Comparison of ENCODE assay signal across 8 cellular contexts in genomic region chr19:1243768-1244692, GRCh38. TPM values are rescaled to one million over a fixed set of nuclear protein-coding genes. Genes with fewer than 3 reads are reported as not detected.
DNase-seq lines count a peak whose midpoint lies in the region; ATAC-seq and TF ChIP-seq lines count a peak whose summit lies in the region.

No MANE protein-coding gene starts in this region.

- H3K27ac ChIP-seq in SJCRH30 (no peak overlapping the region), testis (peak overlapping the region; percentile 79 to 99)

- H3K9me3 ChIP-seq in SJCRH30 (replicated peaks) (no peaks in the 10 kb centered on the region), testis (no peaks in the 10 kb centered on the region)

- H3K27me3 ChIP-seq in SJCRH30 (no peaks in the 10 kb centered on the region), testis (no peaks in the 10 kb centered on the region)

- no peak for TF ChIP-seq POLR2A in testis (IDR thresholded peaks at IDR 0.05)

- no peaks in the 10 kb centered on the region for H3K36me3 ChIP-seq in SJCRH30
- no peaks in the 10 kb centered on the region for H3K36me3 ChIP-seq in testis (ENCODE audit: low read depth, missing control alignments)

- H3K4me1 ChIP-seq in SJCRH30 = peaks cover 9% of the 10 kb centered on the region; the same call in 1 of the 2 replicates
- peaks cover 71% of the 10 kb centered on the region for H3K4me1 ChIP-seq in testis

- WGBS in testis, 2 donors = 46 to 77% methylated on average over 10 to 33 of the region's 33 CpGs

- intact Hi-C loops in testis (cut with DNase I; ENCODE audit: low total_unique reads) = no loop called here

- H3K4me3 ChIP-seq in SJCRH30 (no peak overlapping the region), foreskin fibroblast (ENCODE audit: low read depth in 1 of 2, low read length in 2 of 2) (peak overlapping the region; percentile 15 to 30), testis (no peak overlapping the region)

- TF ChIP-seq CTCF in foreskin fibroblast (IDR thresholded peaks at IDR 0.05; ENCODE audit: low read depth, low read length) = peak; percentile 96
- peak in 2 of 3 donors; percentile 38 to 87 for TF ChIP-seq CTCF in omental fat pad (IDR thresholded peaks at IDR 0.05)
- peak; percentile 93 to 98 (median 95) for TF ChIP-seq CTCF in testis (IDR thresholded peaks at IDR 0.05)

- DNase-seq in COR-L47 (lab: John Stamatoyannopoulos, UW) = peak; percentile 57
- peak in 68 of 76 experiments; percentile 51 to 94 (median 82) for DNase-seq in HUDEP-2 (lab: John Stamatoyannopoulos, UW; ENCODE audit: unreplicated experiment in 76 of 76)
- DNase-seq in SJCRH30 = peak; percentile 75 to 80
- peak; percentile 92 for DNase-seq in activated gamma-delta T cell treated with Interleukin-2 at 50 U/mL for 16 hours
- DNase-seq in foreskin fibroblast = peak; percentile 76 to 93
- DNase-seq in omental fat pad (ENCODE audit: low spot score) = peak; percentile 70
- peak; percentile 90 for DNase-seq in testis

- ATAC-seq in omental fat pad (ENCODE audit: low FRiP score) (peak; percentile 19), GM21717 (IDR thresholded peaks at IDR 0.05; ENCODE audit: unreplicated experiment) (no peak)

RNA-seq across cellular contexts. Expression of gene ATP5F1D, which starts 2.5 kb away (rescaled TPM):
- 25.5 and 32.2 TPM in 2 replicates for total RNA-seq in SJCRH30 (2014; rRNA removed; shearing (Covaris generic))
- 10 to 100 TPM; 46.4 to 76.0 (median 60.2) TPM for total RNA-seq in omental fat pad
- total RNA-seq in testis = 100 to 1,000 TPM; 104 to 166 TPM
- polyA plus RNA-seq in testis (ENCODE audit: insufficient read depth, low read depth, low replicate concordance) = 94.5 TPM

RNA-seq across cellular contexts. Expression of gene MIDN, which starts 4.4 kb away (rescaled TPM):
- total RNA-seq in SJCRH30 (2014; rRNA removed; shearing (Covaris generic)) = 9.1 TPM in 2 replicates
- total RNA-seq in omental fat pad (10 to 100 TPM; 24.5 to 68.6 (median 44.1) TPM), testis (10 to 100 TPM; 38.2 to 42.4 TPM)
- polyA plus RNA-seq in testis (ENCODE audit: insufficient read depth, low read depth, low replicate concordance) = 30.3 TPM

RNA-seq across cellular contexts. Expression of gene CBARP, which starts 6.2 kb away (rescaled TPM):
- 1.2 and 1.9 TPM in 2 replicates for total RNA-seq in SJCRH30 (2014; rRNA removed; shearing (Covaris generic))
- total RNA-seq in omental fat pad = 10 to 100 TPM in 1 of 4 donors, 1 to 10 TPM in 1, under 1 TPM in 1, not detected in 1; 0.63 to 19.6 (median 2.2) TPM
- 1 to 10 TPM; 5.2 to 6.6 TPM for total RNA-seq in testis
- polyA plus RNA-seq in testis (ENCODE audit: insufficient read depth, low read depth, low replicate concordance) = 1.5 TPM

RNA-seq across cellular contexts. Expression of gene CIRBP, which starts 25.1 kb away (rescaled TPM):
- 159 and 181 TPM in 2 replicates for total RNA-seq in SJCRH30 (2014; rRNA removed; shearing (Covaris generic))
- total RNA-seq in omental fat pad = 100 to 1,000 TPM; 292 to 484 (median 372) TPM
- 100 to 1,000 TPM; 621 to 661 TPM for total RNA-seq in testis
- 483 TPM for polyA plus RNA-seq in testis (ENCODE audit: insufficient read depth, low read depth, low replicate concordance)

RNA-seq across cellular contexts. Expression of gene FAM174C, which starts 31.3 kb away (rescaled TPM):
- total RNA-seq in SJCRH30 (2014; rRNA removed; shearing (Covaris generic)) = 22.3 and 25.1 TPM in 2 replicates
- 10 to 100 TPM; 47.2 to 69.1 (median 59.3) TPM for total RNA-seq in omental fat pad
- 100 to 1,000 TPM; 111 to 128 TPM for total RNA-seq in testis
- 51.6 TPM for polyA plus RNA-seq in testis (ENCODE audit: insufficient read depth, low read depth, low replicate concordance)

Comparison
In these comparisons a context has a peak if more than half of its experiments do, and no peak if none do; other contexts are left out.
1. H3K4me3 ChIP-seq: peak in foreskin fibroblast (2 of 2); none in SJCRH30 (single experiment) and testis (0 of 2).
2. Peak in every context shown above with its lines, with median percentiles within 50 percentile points of each other: DNase-seq and CTCF ChIP-seq.